9 cellular contexts compared by ENCODE assay signal in the genomic region with DNA sequence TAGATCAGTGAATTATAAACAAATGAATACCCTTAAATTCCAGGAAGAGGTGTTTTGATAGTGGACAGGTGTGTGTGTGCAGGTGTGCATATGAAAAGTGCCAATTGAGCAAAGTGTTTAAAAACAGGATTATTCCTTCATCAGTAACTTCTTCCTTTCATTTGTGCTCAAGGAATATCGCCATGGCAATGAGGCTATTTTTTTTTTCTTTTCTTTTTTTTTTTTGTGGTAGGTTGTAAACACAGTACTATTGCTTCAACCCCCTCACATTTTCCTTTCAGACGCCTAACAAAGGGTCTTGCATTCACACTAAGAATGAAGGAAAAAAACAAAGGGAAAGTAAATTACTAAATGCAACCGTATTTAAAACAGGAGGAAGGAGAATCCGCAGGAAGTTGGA. TPM values are rescaled to one million over a fixed set of nuclear protein-coding genes. Genes with fewer than 3 reads are reported as not detected.
A peak's percentile ranks its signal among the peaks of the same experiment; 100 is the strongest.
DNase-seq lines count a peak whose midpoint lies in the region; TF ChIP-seq lines count a peak whose summit lies in the region.
"Had no signal": no experiment of that assay in that cellular context is flagged by ENCODE, and none has a peak within 500 bp of the region (broad histone marks: within the 10 kb centered on the region; RNA-seq: fewer than 3 reads in every experiment).

No MANE protein-coding gene starts in this region.

- POLR2A ChIA-PET in A673 (lab: Charles Lee; ENCODE audit: low non-redundant PET) = no interaction called here

- CTCF ChIA-PET in A673 (lab: Charles Lee) = no interaction called here

- DNase-seq in A673 (ENCODE audit: low spot score) (no peak), LNCaP clone FGC (ENCODE audit: low read depth) (no peak), coronary artery (ENCODE audit: low spot score) (no peak), SHP77 (lab: John Stamatoyannopoulos, UW) (no peak), AG08396 (ENCODE audit: low spot score) (no peak), epidermal melanocyte (ENCODE audit: insufficient read length, low spot score) (no peak), activated gamma-delta T cell (lab: John Stamatoyannopoulos, UW) (no peak)
- DNase-seq: NCI-H187 had no signal

- H3K4me3 Mint-ChIP-seq in nephron = peak overlapping the region; percentile 82 to 87 (median 83)

- no peaks in the 10 kb centered on the region for H3K36me3 ChIP-seq in A673 (ENCODE audit: insufficient read depth, low read length, poor library complexity, severe bottlenecking)

- peak overlapping the region; percentile 20 for H3K27ac ChIP-seq in A673 (ENCODE audit: low read depth, low read length, poor library complexity, severe bottlenecking)
- peak overlapping the region; percentile 92 to 96 for H3K27ac ChIP-seq in coronary artery

- intact Hi-C loops in A673 (cut with micrococcal nuclease; ENCODE audit: unreplicated experiment) = no loop called here

- peaks cover 55% of the 10 kb centered on the region for H3K4me1 Mint-ChIP-seq in nephron

- no peaks in the 10 kb centered on the region for H3K9me3 Mint-ChIP-seq in nephron

- no TSS peak for BruUV-seq in A673 (replicated peaks; lab: Mats Ljungman, UMichigan)

- peak overlapping the region; percentile 99 to 100 (median 100) for H3K27ac Mint-ChIP-seq in nephron

- no peak for TF ChIP-seq CTCF in A673 (conservative IDR thresholded peaks at IDR 0.05; ENCODE audit: low read depth, low read length)
- no peak for TF ChIP-seq CTCF in LNCaP clone FGC (IDR thresholded peaks at IDR 0.05; ENCODE audit: control insufficient read depth, extremely low read depth, insufficient read depth)
- TF ChIP-seq CTCF in coronary artery (IDR thresholded peaks at IDR 0.05) = no peak
- no peak for TF ChIP-seq CTCF in nephron (IDR thresholded peaks at IDR 0.05; ENCODE audit: unreplicated experiment in 3 of 3)

- no peaks in the 10 kb centered on the region for H3K9me3 ChIP-seq in A673 (ENCODE audit: low read depth, low read length, poor library complexity, severe bottlenecking)

- H3K4me1 ChIP-seq in A673 (ENCODE audit: insufficient read depth, low read length, poor library complexity, severe bottlenecking) = no peaks in the 10 kb centered on the region

- H3K4me3 ChIP-seq in A673 (ENCODE audit: low read depth, low read length, poor library complexity, severe bottlenecking) (no peak overlapping the region), LNCaP clone FGC (ENCODE audit: low read depth, low read length) (peak overlapping the region; percentile 38), coronary artery (no peak overlapping the region)

- peaks cover 4% of the 10 kb centered on the region for H3K36me3 Mint-ChIP-seq in nephron (ENCODE audit: low read depth)

- no peaks in the 10 kb centered on the region for H3K27me3 ChIP-seq in A673 (replicated peaks; ENCODE audit: insufficient read depth, low read depth, low read length, poor library complexity)

- no peaks in the 10 kb centered on the region for H3K27me3 Mint-ChIP-seq in nephron (ENCODE audit: low read depth)

RNA-seq across cellular contexts. Expression of a gene that starts 2.0 kb away (rescaled TPM):
- total RNA-seq in A673 (2021) = 116 and 131 TPM in 2 replicates

RNA-seq across cellular contexts. Expression of a gene that starts 10.2 kb away (rescaled TPM):
- 113 and 129 TPM in 2 replicates for total RNA-seq in A673 (2021)

RNA-seq across cellular contexts. Expression of a gene that starts 10.5 kb away (rescaled TPM):
- 1.1 and 1.4 TPM in 2 replicates for total RNA-seq in A673 (2021)

RNA-seq across cellular contexts. Expression of a gene that starts 18.8 kb away (rescaled TPM):
- 99.8 and 104 TPM in 2 replicates for total RNA-seq in A673 (2021)

RNA-seq across cellular contexts. Expression of a gene that starts 30.0 kb away (rescaled TPM):
- total RNA-seq in A673 (2021) = 233 and 247 TPM in 2 replicates
